ENCODE assay signal across 14 cellular contexts in the genomic region with DNA sequence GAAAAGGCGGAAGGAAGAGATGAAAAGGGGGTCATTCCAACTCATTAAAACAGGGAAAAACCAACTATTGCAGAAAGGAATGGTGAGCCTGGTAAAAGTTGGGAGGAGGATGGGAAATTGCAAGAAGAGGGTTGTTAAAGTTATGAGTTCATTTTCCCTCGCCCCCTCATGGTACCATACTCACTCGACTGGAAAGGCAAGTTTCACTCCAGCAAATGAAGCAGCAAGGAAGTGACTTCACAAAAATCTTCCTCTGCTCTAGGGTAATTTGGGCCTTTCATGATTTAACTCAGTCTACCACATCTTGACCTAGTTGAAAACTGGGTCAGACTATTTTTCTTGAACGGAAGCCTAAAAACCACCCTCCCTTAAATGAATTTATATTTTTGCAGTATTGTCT. TPM values are rescaled to one million over a fixed set of nuclear protein-coding genes. Genes with fewer than 3 reads are reported as not detected.
DNase-seq lines count a peak whose midpoint lies in the region; ATAC-seq and TF ChIP-seq lines count a peak whose summit lies in the region.
"Had no signal": no experiment of that assay in that cellular context is flagged by ENCODE, and none has a peak within 500 bp of the region (broad histone marks: within the 10 kb centered on the region; RNA-seq: fewer than 3 reads in every experiment).

No MANE protein-coding gene starts in this region.

- no peaks in the 10 kb centered on the region for H3K36me3 Mint-ChIP-seq in naive thymus-derived CD4-positive, alpha-beta T cell

- DNase-seq in DMS53 (lab: John Stamatoyannopoulos, UW) (peak; percentile 45), DMS53 treated with DMSO at 0.1 percent for 48 hours (lab: John Stamatoyannopoulos, UW; ENCODE audit: unreplicated experiment) (no peak), RWPE1 (ENCODE audit: low spot score) (peak; percentile 60), HuH-7 (ENCODE audit: low spot score) (no peak)
- no peak for DNase-seq in naive thymus-derived CD4-positive, alpha-beta T cell
- DNase-seq: activated CD4-positive, alpha-beta T cell treated with anti-CD3 and anti-CD28 coated beads, Interleukin-2, amount 50 U/mL, for 48 hours; brain microvascular endothelial cell; foreskin fibroblast; NCI-H1105; stimulated activated CD4-positive, alpha-beta T cell treated with anti-CD3 and anti-CD28 coated beads, Interleukin-12 subunit alpha, Interleukin-12 subunit beta, amount 100 ng/mL, for 4 hours had no signal

- H3K9me3 ChIP-seq in naive thymus-derived CD4-positive, alpha-beta T cell (ENCODE audit: control insufficient read depth in 2 of 3, low read length in 3 of 3): no peaks in the 10 kb centered on the region

- H3K4me3 ChIP-seq in naive thymus-derived CD4-positive, alpha-beta T cell (ENCODE audit: low read length): no peak overlapping the region

- TF ChIP-seq CTCF in RWPE1 (conservative IDR thresholded peaks at IDR 0.05; ENCODE audit: low read depth): no peak

- ATAC-seq in GM21786 (IDR thresholded peaks at IDR 0.05; ENCODE audit: unreplicated experiment): peak; percentile 63
- peak; percentile 58 for ATAC-seq in naive thymus-derived CD4-positive, alpha-beta T cell
- ATAC-seq in GM19452 (IDR thresholded peaks at IDR 0.05; ENCODE audit: unreplicated experiment): no peak
- no peak for ATAC-seq in HG03139 (IDR thresholded peaks at IDR 0.05; ENCODE audit: unreplicated experiment)

- CTCF ChIA-PET in RWPE1 (lab: Yijun Ruan, JAX): no interaction called here
- CTCF ChIA-PET in naive thymus-derived CD4-positive, alpha-beta T cell (lab: Charles Lee): no interaction called here

- H3K27me3 ChIP-seq in naive thymus-derived CD4-positive, alpha-beta T cell (ENCODE audit: control insufficient read depth in 2 of 2, insufficient read depth in 2 of 2, low read length in 2 of 2): no peaks in the 10 kb centered on the region
- H3K27me3 ChIP-seq: brain microvascular endothelial cell had no signal

- H3K36me3 ChIP-seq in naive thymus-derived CD4-positive, alpha-beta T cell (ENCODE audit: control insufficient read depth in 2 of 3, insufficient read depth in 3 of 3, low read length in 3 of 3): no peaks in the 10 kb centered on the region
- H3K36me3 ChIP-seq: brain microvascular endothelial cell had no signal

- H3K4me3 Mint-ChIP-seq in naive thymus-derived CD4-positive, alpha-beta T cell: no peak overlapping the region

- POLR2A ChIA-PET in RWPE1 (lab: Yijun Ruan, JAX; ENCODE audit: low non-redundant PET): no interaction called here
- POLR2A ChIA-PET in naive thymus-derived CD4-positive, alpha-beta T cell (lab: Charles Lee): no interaction called here

- peaks cover 0 to 19% (median 6%) of the 10 kb centered on the region in 5 donors for H3K27me3 Mint-ChIP-seq in naive thymus-derived CD4-positive, alpha-beta T cell

- H3K4me1 Mint-ChIP-seq in naive thymus-derived CD4-positive, alpha-beta T cell: no peaks in the 10 kb centered on the region

- intact Hi-C loops in naive thymus-derived CD4-positive, alpha-beta T cell (cut with micrococcal nuclease): no loop called here

- H3K27ac Mint-ChIP-seq in naive thymus-derived CD4-positive, alpha-beta T cell: no peak overlapping the region

- no peak overlapping the region for H3K27ac ChIP-seq in RWPE1
- H3K27ac ChIP-seq in naive thymus-derived CD4-positive, alpha-beta T cell (ENCODE audit: low read depth, low read length): no peak overlapping the region
- H3K27ac ChIP-seq: 22Rv1, brain microvascular endothelial cell had no signal

- peaks cover 0 to 4% (median 0%) of the 10 kb centered on the region in 11 donors for H3K9me3 Mint-ChIP-seq in naive thymus-derived CD4-positive, alpha-beta T cell

- H3K4me1 ChIP-seq in naive thymus-derived CD4-positive, alpha-beta T cell (ENCODE audit: control insufficient read depth in 2 of 2, insufficient read depth in 2 of 2, low read length in 2 of 2): no peaks in the 10 kb centered on the region

RNA-seq across cellular contexts. Expression of gene DAW1, which starts 22.8 kb away (rescaled TPM):
- not detected for total RNA-seq in naive thymus-derived CD4-positive, alpha-beta T cell
- not detected for polyA plus RNA-seq in naive thymus-derived CD4-positive, alpha-beta T cell

RNA-seq across cellular contexts. Expression of gene CCL20, which starts 34.9 kb away (rescaled TPM):
- total RNA-seq in naive thymus-derived CD4-positive, alpha-beta T cell: 1 to 10 TPM in 2 of 5 experiments, under 1 TPM in 1, not detected in 2; 0.36 to 1.9 (median 1.4) TPM
- polyA plus RNA-seq in naive thymus-derived CD4-positive, alpha-beta T cell: not detected

Comparison
In these comparisons a context has a peak if more than half of its experiments do, and no peak if none do; other contexts are left out.
1. DNase-seq: peak in DMS53 (single experiment) and RWPE1 (single experiment); none in DMS53 treated with DMSO at 0.1 percent for 48 hours (single experiment), naive thymus-derived CD4-positive, alpha-beta T cell (0 of 9) and HuH-7 (single experiment).
2. ATAC-seq: peak in GM21786 (single experiment) and naive thymus-derived CD4-positive, alpha-beta T cell (single experiment); none in GM19452 (single experiment) and HG03139 (single experiment).